In the genomic region with DNA sequence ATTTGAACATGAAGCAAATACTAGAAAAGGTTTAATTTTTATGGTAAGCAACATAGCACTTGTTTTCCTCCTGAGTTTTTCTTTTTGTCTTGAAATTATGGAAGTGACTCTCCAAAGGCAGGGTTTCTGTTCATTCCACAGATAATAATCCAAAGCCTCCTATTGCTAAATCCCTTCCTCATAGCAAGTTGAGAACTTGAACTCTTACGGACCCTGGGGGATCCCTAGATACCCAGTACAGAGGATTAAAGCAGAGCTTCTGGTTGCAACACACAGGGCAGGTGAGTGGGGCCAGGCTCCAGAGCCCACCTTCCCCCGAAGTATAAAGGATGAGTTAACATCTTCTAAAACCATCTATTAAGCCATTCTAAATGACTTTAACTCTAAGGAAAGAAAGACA, we compare ENCODE assay signal across 17 cellular contexts.
DNase-seq lines count a peak whose midpoint lies in the region; ATAC-seq, FAIRE-seq and TF ChIP-seq lines count a peak whose summit lies in the region.
"Had no signal": no experiment of that assay in that cellular context is flagged by ENCODE, and none has a peak within 500 bp of the region (broad histone marks: within the 10 kb centered on the region; RNA-seq: fewer than 3 reads in every experiment).

No MANE protein-coding gene starts in this region.

- no peaks in the 10 kb centered on the region for H3K4me1 Mint-ChIP-seq in activated naive CD4-positive, alpha-beta T cell treated with anti-CD3 and anti-CD28 coated beads, Interleukin-2, amount 10 ng/mL, durations not matched to agents 7 days and 5 days
- H3K4me1 Mint-ChIP-seq: CD14-positive monocyte had no signal

- intact Hi-C loops in left lung (cut with DNase I): no loop called here

- DNase-seq in GM12892 (ENCODE audit: insufficient read length): no peak
- DNase-seq in coronary artery (ENCODE audit: low spot score): no peak
- peak in 1 of 2 donors; percentile 21 for DNase-seq in left lung
- no peak for DNase-seq in T1000 (lab: John Stamatoyannopoulos, UW)
- no peak for DNase-seq in DMS53 (lab: John Stamatoyannopoulos, UW)
- no peak for DNase-seq in NCI-H1436 treated with DMSO at 0.1 percent for 48 hours (lab: John Stamatoyannopoulos, UW)
- DNase-seq in activated naive CD4-positive, alpha-beta T cell treated with anti-CD3 and anti-CD28 coated beads, Interleukin-2, amount 10 ng/mL, durations not matched to agents 7 days and 5 days: no peak
- DNase-seq: Caco-2, NCI-H1092, NCI-H1694 treated with DMSO at 0.1 percent for 48 hours, SHP77 had no signal

- H3K9me3 Mint-ChIP-seq in activated naive CD4-positive, alpha-beta T cell treated with anti-CD3 and anti-CD28 coated beads, Interleukin-2, amount 10 ng/mL, durations not matched to agents 7 days and 5 days: peaks cover 6% of the 10 kb centered on the region

- peak overlapping the region; percentile 60 to 79 for H3K27ac ChIP-seq in coronary artery
- peak overlapping the region; percentile 24 to 73 for H3K27ac ChIP-seq in left lung
- peak overlapping the region; percentile 59 for H3K27ac ChIP-seq in subcutaneous abdominal adipose tissue (ENCODE audit: low read depth, low read length)

- no peak overlapping the region for H3K4me3 Mint-ChIP-seq in activated naive CD4-positive, alpha-beta T cell treated with anti-CD3 and anti-CD28 coated beads, Interleukin-2, amount 10 ng/mL, durations not matched to agents 7 days and 5 days
- H3K4me3 Mint-ChIP-seq: CD14-positive monocyte had no signal

- no peak for ATAC-seq in left lung
- ATAC-seq: HCT116 had no signal

- H3K4me3 ChIP-seq in coronary artery (peak overlapping the region; percentile 10), left lung (no peak overlapping the region), subcutaneous abdominal adipose tissue (ENCODE audit: low read depth in 1 of 5, low read length in 5 of 5) (no peak overlapping the region)

- H3K9ac ChIP-seq in subcutaneous abdominal adipose tissue (ENCODE audit: low read length in 5 of 5): no peak overlapping the region

- TF ChIP-seq CTCF in coronary artery (IDR thresholded peaks at IDR 0.05) (no peak), left lung (IDR thresholded peaks at IDR 0.05) (no peak)

- H3K27ac Mint-ChIP-seq in activated naive CD4-positive, alpha-beta T cell treated with anti-CD3 and anti-CD28 coated beads, Interleukin-2, amount 10 ng/mL, durations not matched to agents 7 days and 5 days: no peak overlapping the region
- H3K27ac Mint-ChIP-seq: CD14-positive monocyte had no signal

- no peaks in the 10 kb centered on the region for H3K36me3 Mint-ChIP-seq in activated naive CD4-positive, alpha-beta T cell treated with anti-CD3 and anti-CD28 coated beads, Interleukin-2, amount 10 ng/mL, durations not matched to agents 7 days and 5 days
- H3K36me3 Mint-ChIP-seq: CD14-positive monocyte had no signal

- peak; percentile 5 for FAIRE-seq in GM12892 (lab: Jason Lieb, UNC)
- FAIRE-seq: A204.1, GM12891, HTR-8/SVneo had no signal

- H3K27me3 Mint-ChIP-seq in activated naive CD4-positive, alpha-beta T cell treated with anti-CD3 and anti-CD28 coated beads, Interleukin-2, amount 10 ng/mL, durations not matched to agents 7 days and 5 days: no peaks in the 10 kb centered on the region

- H3K27me3 ChIP-seq in left lung: no peaks in the 10 kb centered on the region
- H3K27me3 ChIP-seq in subcutaneous abdominal adipose tissue (ENCODE audit: control insufficient read depth in 5 of 5, insufficient read depth in 4 of 5, low read length in 5 of 5): no peaks in the 10 kb centered on the region

- H3K9me3 ChIP-seq in left lung (no peaks in the 10 kb centered on the region), subcutaneous abdominal adipose tissue (ENCODE audit: control insufficient read depth in 5 of 5, low read length in 5 of 5) (peaks cover 0 to 1% (median 0%) of the 10 kb centered on the region in 5 donors)
- H3K9me3 ChIP-seq: Caco-2 had no signal

- H3K4me1 ChIP-seq in left lung (no peaks in the 10 kb centered on the region), subcutaneous abdominal adipose tissue (ENCODE audit: control insufficient read depth in 5 of 5, insufficient read depth in 5 of 5, low read length in 5 of 5) (peaks cover 1 to 19% (median 7%) of the 10 kb centered on the region in 5 donors)

- H3K36me3 ChIP-seq in left lung (no peaks in the 10 kb centered on the region), subcutaneous abdominal adipose tissue (ENCODE audit: control insufficient read depth in 5 of 5, insufficient read depth in 5 of 5, low read length in 5 of 5) (no peaks in the 10 kb centered on the region)

- CTCF ChIA-PET in activated naive CD4-positive, alpha-beta T cell treated with anti-CD3 and anti-CD28 coated beads, Interleukin-2, amount 10 ng/mL, durations not matched to agents 7 days and 5 days (lab: Charles Lee): no interaction called here

- no peak for TF ChIP-seq POLR2A in GM12892 (IDR thresholded peaks at IDR 0.05; ENCODE audit: low read depth, low read length)
